Comparison of ENCODE assay signal across 8 cellular contexts in genomic region chr19:47113446-47114348, GRCh38. TPM values are rescaled to one million over a fixed set of nuclear protein-coding genes. Genes with fewer than 3 reads are reported as not detected.
DNase-seq lines count a peak whose midpoint lies in the region; ATAC-seq and TF ChIP-seq lines count a peak whose summit lies in the region.

Gene ZC3H4 (minus strand): TSS chr19:47113776. CDS start chr19:47112584, 1,192 bp downstream.

- DNase-seq in CD4-positive, alpha-beta T cell = peak; percentile 90 to 97 (median 94)
- DNase-seq in MV-4-11 (lab: John Stamatoyannopoulos, UW) = peak; percentile 92
- DNase-seq in SJCRH30 = peak; percentile 95 to 97
- peak; percentile 93 for DNase-seq in activated gamma-delta T cell treated with Interleukin-2 at 50 U/mL for 16 hours
- DNase-seq in fibroblast of the conjunctiva (ENCODE audit: low read depth) = peak; percentile 90

- H3K27me3 Mint-ChIP-seq in CD4-positive, alpha-beta T cell = no peaks in the 10 kb centered on the region
- peaks cover 3% of the 10 kb centered on the region for H3K27me3 Mint-ChIP-seq in nephron (ENCODE audit: low read depth)
- no peaks in the 10 kb centered on the region for H3K27me3 Mint-ChIP-seq in stimulated activated naive CD8-positive, alpha-beta T cell treated with anti-CD3 and anti-CD28 coated beads, Interleukin-15, Interleukin-2, amounts not matched to agents 100 ng/mL and 50 ng/mL, for 24 hours

- peak within 1 kb of the TSS; percentile 98 for H3K27ac Mint-ChIP-seq in CD4-positive, alpha-beta T cell
- H3K27ac Mint-ChIP-seq in nephron = peak within 1 kb of the TSS; percentile 99 to 100 (median 100)
- H3K27ac Mint-ChIP-seq in stimulated activated naive CD8-positive, alpha-beta T cell treated with anti-CD3 and anti-CD28 coated beads, Interleukin-15, Interleukin-2, amounts not matched to agents 100 ng/mL and 50 ng/mL, for 24 hours = peak within 1 kb of the TSS; percentile 100

- POLR2A ChIA-PET in CD4-positive, alpha-beta T cell (lab: Charles Lee) = interaction anchor here (0.5 to 10.4 kb wide), 63 partner anchors 9 to 1851 kb away, joined by 3 to 124 read pairs (median 5); partner anchors contain the start of genes ARHGAP35, CALM3, CARD8 and CCDC9

- peak; percentile 48 for ATAC-seq in CD4-positive, alpha-beta T cell (ENCODE audit: poor library complexity)
- peak; percentile 42 for ATAC-seq in GM21528 (IDR thresholded peaks at IDR 0.05; ENCODE audit: low FRiP score, unreplicated experiment)

- no peaks in the 10 kb centered on the region for H3K27me3 ChIP-seq in CD4-positive, alpha-beta T cell (ENCODE audit: control insufficient read depth, insufficient read depth, low read length)
- H3K27me3 ChIP-seq in SJCRH30 = no peaks in the 10 kb centered on the region

- H3K4me1 ChIP-seq in SJCRH30 = peaks cover 8% of the 10 kb centered on the region; the same call in 1 of the 2 replicates

- CTCF ChIA-PET in CD4-positive, alpha-beta T cell (lab: Charles Lee) = interaction anchor here (0.7 to 1.9 kb wide), 7 partner anchors 17 to 131 kb away, joined by 3 to 13 read pairs (median 3); partner anchors contain the start of gene SAE1

- H3K4me1 Mint-ChIP-seq in CD4-positive, alpha-beta T cell (ENCODE audit: low read depth) = peaks cover 32% of the 10 kb centered on the region
- H3K4me1 Mint-ChIP-seq in nephron = peaks cover 29% of the 10 kb centered on the region
- peaks cover 27% of the 10 kb centered on the region for H3K4me1 Mint-ChIP-seq in stimulated activated naive CD8-positive, alpha-beta T cell treated with anti-CD3 and anti-CD28 coated beads, Interleukin-15, Interleukin-2, amounts not matched to agents 100 ng/mL and 50 ng/mL, for 24 hours (ENCODE audit: low read depth)

- H3K9me3 ChIP-seq in CD4-positive, alpha-beta T cell (ENCODE audit: control insufficient read depth, low read length) = no peaks in the 10 kb centered on the region
- no peaks in the 10 kb centered on the region for H3K9me3 ChIP-seq in SJCRH30 (replicated peaks)

- TF ChIP-seq CTCF in CD4-positive, alpha-beta T cell (IDR thresholded peaks at IDR 0.05) = no peak
- TF ChIP-seq CTCF in nephron (IDR thresholded peaks at IDR 0.05; ENCODE audit: unreplicated experiment in 3 of 3) = no peak

- H3K4me3 Mint-ChIP-seq in CD4-positive, alpha-beta T cell = peak within 1 kb of the TSS; percentile 98
- peak within 1 kb of the TSS; percentile 96 for H3K4me3 Mint-ChIP-seq in nephron
- H3K4me3 Mint-ChIP-seq in stimulated activated naive CD8-positive, alpha-beta T cell treated with anti-CD3 and anti-CD28 coated beads, Interleukin-15, Interleukin-2, amounts not matched to agents 100 ng/mL and 50 ng/mL, for 24 hours = peak within 1 kb of the TSS; percentile 98

- intact Hi-C loops in CD4-positive, alpha-beta T cell (cut with DNase I, micrococcal nuclease) = loop anchor here (2.0 to 5.0 kb wide), 4 partner anchors 17 to 256 kb away; partner anchors contain the start of genes SAE1 (in 1 of the 2) and TMEM160 (in 1 of the 2)

- no peaks in the 10 kb centered on the region for H3K9me3 Mint-ChIP-seq in CD4-positive, alpha-beta T cell
- no peaks in the 10 kb centered on the region for H3K9me3 Mint-ChIP-seq in nephron
- H3K9me3 Mint-ChIP-seq in stimulated activated naive CD8-positive, alpha-beta T cell treated with anti-CD3 and anti-CD28 coated beads, Interleukin-15, Interleukin-2, amounts not matched to agents 100 ng/mL and 50 ng/mL, for 24 hours = no peaks in the 10 kb centered on the region

- peak within 1 kb of the TSS; percentile 83 for H3K4me3 ChIP-seq in SJCRH30

- H3K36me3 ChIP-seq in SJCRH30 = peaks cover 9% of the 10 kb centered on the region; the same call in 1 of the 2 replicates

- peaks cover 29% of the 10 kb centered on the region for H3K36me3 Mint-ChIP-seq in CD4-positive, alpha-beta T cell (ENCODE audit: low read depth)
- H3K36me3 Mint-ChIP-seq in nephron (ENCODE audit: low read depth) = peaks cover 8% of the 10 kb centered on the region
- peaks cover 34% of the 10 kb centered on the region for H3K36me3 Mint-ChIP-seq in stimulated activated naive CD8-positive, alpha-beta T cell treated with anti-CD3 and anti-CD28 coated beads, Interleukin-15, Interleukin-2, amounts not matched to agents 100 ng/mL and 50 ng/mL, for 24 hours (ENCODE audit: low read depth)

- H3K27ac ChIP-seq in CD4-positive, alpha-beta T cell (ENCODE audit: low read depth, low read length) = peak within 1 kb of the TSS; percentile 99
- peak within 1 kb of the TSS; percentile 99 for H3K27ac ChIP-seq in SJCRH30

RNA-seq across cellular contexts. Expression of gene ZC3H4, which starts in this region (rescaled TPM):
- 10 to 100 TPM; 39.4 to 43.7 TPM for total RNA-seq in CD4-positive, alpha-beta T cell
- total RNA-seq in SJCRH30 (2014; rRNA removed; shearing (Covaris generic)) = 19.4 and 21.2 TPM in 2 replicates

Comparison
In these comparisons a context has a peak if more than half of its experiments do, and no peak if none do; other contexts are left out.
1. Peak in every context shown above with its lines: DNase-seq, ATAC-seq, H3K4me3 ChIP-seq and H3K27ac ChIP-seq.